31 cellular contexts compared by ENCODE assay signal in the genomic region with DNA sequence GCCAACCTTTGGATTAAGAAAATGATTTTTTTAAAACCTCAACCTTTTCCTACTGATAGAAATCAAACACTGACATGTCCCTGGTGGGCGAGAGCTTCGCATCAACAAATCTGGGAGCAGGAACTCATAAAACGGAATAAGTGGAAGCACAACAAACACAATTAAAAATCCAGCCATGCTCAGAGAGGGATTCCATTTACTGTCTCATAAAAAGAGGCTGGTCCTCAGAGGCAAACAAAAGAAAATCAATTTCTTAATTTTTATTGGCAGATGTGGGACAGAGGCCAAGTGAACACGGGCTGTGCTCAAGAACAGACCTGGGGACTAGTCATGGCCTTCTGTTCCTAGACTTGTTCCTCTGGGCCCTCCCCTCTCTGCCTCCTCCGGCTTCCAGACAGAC.
"Had no signal": no experiment of that assay in that cellular context is flagged by ENCODE, and none has a peak within 500 bp of the region (broad histone marks: within the 10 kb centered on the region; RNA-seq: fewer than 3 reads in every experiment).

No MANE protein-coding gene starts in this region.

- H3K36me3 Mint-ChIP-seq: activated naive CD4-positive, alpha-beta T cell treated with anti-CD3 and anti-CD28 coated beads, Interleukin-2, amount 50 U/mL, for 72 hours had no signal

- H3K9me3 Mint-ChIP-seq: activated CD4-positive, alpha-beta T cell treated with anti-CD3 and anti-CD28 coated beads, Interleukin-2, amount 10 ng/mL, durations not matched to agents 7 days and 5 days; activated naive CD4-positive, alpha-beta T cell treated with anti-CD3 and anti-CD28 coated beads for 36 hours; activated naive CD4-positive, alpha-beta T cell treated with anti-CD3 and anti-CD28 coated beads, Interleukin-2, amount 50 U/mL, for 72 hours; activated T-cell treated with anti-CD3 and anti-CD28 coated beads, Interleukin-2, amount 50 U/mL, for 4 hours; activated T-helper 1 cell treated with anti-CD3 and anti-CD28 coated beads, Interleukin-12 subunit alpha, Interleukin-12 subunit beta, Interleukin-2, Interleukin-4 antibody, amounts not matched to agents 30 ng/mL and 10 ng/mL and 1 ng/mL, durations not matched to agents 14 hours and 24 hours and 36 hours had no signal

- H3K4me3 Mint-ChIP-seq: activated CD4-positive, alpha-beta T cell treated with anti-CD3 and anti-CD28 coated beads for 36 hours; activated CD4-positive, alpha-beta T cell treated with anti-CD3 and anti-CD28 coated beads, Interleukin-2, amount 10 ng/mL, durations not matched to agents 7 days and 5 days; activated CD8-positive, alpha-beta T cell treated with anti-CD3 and anti-CD28 coated beads, Interleukin-2, amount 10 ng/mL, durations not matched to agents 7 days and 5 days; activated naive CD4-positive, alpha-beta T cell treated with anti-CD3 and anti-CD28 coated beads for 36 hours; activated T-cell treated with anti-CD3 and anti-CD28 coated beads, Interleukin-2, amount 50 U/mL, for 4 hours; activated T-helper 1 cell treated with anti-CD3 and anti-CD28 coated beads, Interleukin-12 subunit alpha, Interleukin-12 subunit beta, Interleukin-2, Interleukin-4 antibody, amounts not matched to agents 30 ng/mL and 10 ng/mL and 1 ng/mL, durations not matched to agents 14 hours and 24 hours and 36 hours had no signal

- H3K4me1 ChIP-seq: adrenal gland, body of pancreas, breast epithelium, SJCRH30 had no signal

- H3K27ac ChIP-seq: adrenal gland, body of pancreas, breast epithelium, coronary artery, PC-9, SJCRH30, SK-N-MC had no signal

- H3K27me3 ChIP-seq: adrenal gland, body of pancreas, breast epithelium, MG63, SJCRH30 had no signal

- DNase-seq: activated CD4-positive, alpha-beta T cell treated with anti-CD3 and anti-CD28 coated beads for 36 hours; activated CD4-positive, alpha-beta T cell treated with anti-CD3 and anti-CD28 coated beads, Interleukin-2, amount 10 ng/mL, durations not matched to agents 7 days and 5 days; activated CD4-positive, alpha-beta T cell treated with anti-CD3 and anti-CD28 coated beads, Interleukin-2, amount 50 U/mL, for 48 hours; activated CD8-positive, alpha-beta T cell treated with anti-CD3 and anti-CD28 coated beads, Interleukin-2, amount 10 ng/mL, durations not matched to agents 7 days and 5 days; activated gamma-delta T cell treated with Interleukin-2 at 50 U/mL for 16 hours; activated naive CD4-positive, alpha-beta T cell treated with anti-CD3 and anti-CD28 coated beads for 36 hours; activated T-cell treated with anti-CD3 and anti-CD28 coated beads for 4 hours; activated T-cell treated with anti-CD3 and anti-CD28 coated beads, Interleukin-2, amount 50 U/mL, for 4 hours; adrenal gland; body of pancreas; Karpas-422; KBM-7; MG63; NCI-H1048; NCI-H1436; NCI-H1694; NCI-H1930; NCI-H2081 treated with DMSO at 0.1 percent for 48 hours; NCI-H226; NCI-H524 treated with DMSO at 0.1 percent for 48 hours; NCI-H774; PC-9; SHP77; SJCRH30; T1000 had no signal

- H3K36me3 ChIP-seq: adrenal gland, breast epithelium, MG63, SJCRH30 had no signal

- ATAC-seq: activated CD4-positive, alpha-beta T cell treated with anti-CD3 and anti-CD28 coated beads for 36 hours; activated CD4-positive, CD25-positive, alpha-beta regulatory T cell treated with anti-CD3 and anti-CD28 coated beads, Interleukin-2, amount 50 U/mL, for 24 hours; activated CD8-positive, alpha-beta T cell treated with anti-CD3 and anti-CD28 coated beads, Interleukin-2, amount 10 ng/mL, durations not matched to agents 7 days and 5 days; activated naive CD4-positive, alpha-beta T cell treated with anti-CD3 and anti-CD28 coated beads, Interleukin-2, amount 50 U/mL, for 72 hours; activated T-cell treated with anti-CD3 and anti-CD28 coated beads, Interleukin-2, amount 50 U/mL, for 4 hours; body of pancreas had no signal

- H3K4me3 ChIP-seq: adrenal gland, body of pancreas, breast epithelium, coronary artery, MG63, PC-9, SJCRH30, SK-N-MC had no signal

- H3K9me3 ChIP-seq: adrenal gland, body of pancreas, breast epithelium, MG63, SJCRH30 had no signal

- H3K4me1 Mint-ChIP-seq: activated CD4-positive, alpha-beta T cell treated with anti-CD3 and anti-CD28 coated beads for 36 hours; activated CD4-positive, alpha-beta T cell treated with anti-CD3 and anti-CD28 coated beads, Interleukin-2, amount 10 ng/mL, durations not matched to agents 7 days and 5 days had no signal

- H3K27ac Mint-ChIP-seq: activated CD4-positive, alpha-beta T cell treated with anti-CD3 and anti-CD28 coated beads for 36 hours; activated CD4-positive, alpha-beta T cell treated with anti-CD3 and anti-CD28 coated beads, Interleukin-2, amount 10 ng/mL, durations not matched to agents 7 days and 5 days; activated CD8-positive, alpha-beta T cell treated with anti-CD3 and anti-CD28 coated beads, Interleukin-2, amount 10 ng/mL, durations not matched to agents 7 days and 5 days; activated naive CD4-positive, alpha-beta T cell treated with anti-CD3 and anti-CD28 coated beads for 36 hours; activated naive CD4-positive, alpha-beta T cell treated with anti-CD3 and anti-CD28 coated beads, Interleukin-2, amount 50 U/mL, for 72 hours; activated T-helper 1 cell treated with anti-CD3 and anti-CD28 coated beads, Interleukin-12 subunit alpha, Interleukin-12 subunit beta, Interleukin-2, Interleukin-4 antibody, amounts not matched to agents 30 ng/mL and 10 ng/mL and 1 ng/mL, durations not matched to agents 14 hours and 24 hours and 36 hours had no signal
